Comparison of ENCODE assay signal across 1 cellular context in genomic region chrX:101190736-101191135, GRCh38.
TF ChIP-seq lines count a peak whose summit lies in the region.

No MANE protein-coding gene starts in this region.

TF ChIP-seq in WTC11, 78 proteins besides CTCF, POLR2A, EP300 and RAD21:
- TF ChIP-seq, protein P1, sequence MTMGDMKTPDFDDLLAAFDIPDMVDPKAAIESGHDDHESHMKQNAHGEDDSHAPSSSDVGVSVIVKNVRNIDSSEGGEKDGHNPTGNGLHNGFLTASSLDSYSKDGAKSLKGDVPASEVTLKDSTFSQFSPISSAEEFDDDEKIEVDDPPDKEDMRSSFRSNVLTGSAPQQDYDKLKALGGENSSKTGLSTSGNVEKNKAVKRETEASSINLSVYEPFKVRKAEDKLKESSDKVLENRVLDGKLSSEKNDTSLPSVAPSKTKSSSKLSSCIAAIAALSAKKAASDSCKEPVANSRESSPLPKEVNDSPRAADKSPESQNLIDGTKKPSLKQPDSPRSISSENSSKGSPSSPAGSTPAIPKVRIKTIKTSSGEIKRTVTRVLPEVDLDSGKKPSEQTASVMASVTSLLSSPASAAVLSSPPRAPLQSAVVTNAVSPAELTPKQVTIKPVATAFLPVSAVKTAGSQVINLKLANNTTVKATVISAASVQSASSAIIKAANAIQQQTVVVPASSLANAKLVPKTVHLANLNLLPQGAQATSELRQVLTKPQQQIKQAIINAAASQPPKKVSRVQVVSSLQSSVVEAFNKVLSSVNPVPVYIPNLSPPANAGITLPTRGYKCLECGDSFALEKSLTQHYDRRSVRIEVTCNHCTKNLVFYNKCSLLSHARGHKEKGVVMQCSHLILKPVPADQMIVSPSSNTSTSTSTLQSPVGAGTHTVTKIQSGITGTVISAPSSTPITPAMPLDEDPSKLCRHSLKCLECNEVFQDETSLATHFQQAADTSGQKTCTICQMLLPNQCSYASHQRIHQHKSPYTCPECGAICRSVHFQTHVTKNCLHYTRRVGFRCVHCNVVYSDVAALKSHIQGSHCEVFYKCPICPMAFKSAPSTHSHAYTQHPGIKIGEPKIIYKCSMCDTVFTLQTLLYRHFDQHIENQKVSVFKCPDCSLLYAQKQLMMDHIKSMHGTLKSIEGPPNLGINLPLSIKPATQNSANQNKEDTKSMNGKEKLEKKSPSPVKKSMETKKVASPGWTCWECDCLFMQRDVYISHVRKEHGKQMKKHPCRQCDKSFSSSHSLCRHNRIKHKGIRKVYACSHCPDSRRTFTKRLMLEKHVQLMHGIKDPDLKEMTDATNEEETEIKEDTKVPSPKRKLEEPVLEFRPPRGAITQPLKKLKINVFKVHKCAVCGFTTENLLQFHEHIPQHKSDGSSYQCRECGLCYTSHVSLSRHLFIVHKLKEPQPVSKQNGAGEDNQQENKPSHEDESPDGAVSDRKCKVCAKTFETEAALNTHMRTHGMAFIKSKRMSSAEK (CRISPR knock-in tag; IDR thresholded peaks at IDR 0.05; ENCODE audit: borderline replicate concordance) = no peak
- no peak for TF ChIP-seq ZNF416 (CRISPR knock-in tag; IDR thresholded peaks at IDR 0.05)
- no peak for TF ChIP-seq FOXJ3 (CRISPR knock-in tag; IDR thresholded peaks at IDR 0.05; ENCODE audit: borderline replicate concordance)
- TF ChIP-seq, protein P2, sequence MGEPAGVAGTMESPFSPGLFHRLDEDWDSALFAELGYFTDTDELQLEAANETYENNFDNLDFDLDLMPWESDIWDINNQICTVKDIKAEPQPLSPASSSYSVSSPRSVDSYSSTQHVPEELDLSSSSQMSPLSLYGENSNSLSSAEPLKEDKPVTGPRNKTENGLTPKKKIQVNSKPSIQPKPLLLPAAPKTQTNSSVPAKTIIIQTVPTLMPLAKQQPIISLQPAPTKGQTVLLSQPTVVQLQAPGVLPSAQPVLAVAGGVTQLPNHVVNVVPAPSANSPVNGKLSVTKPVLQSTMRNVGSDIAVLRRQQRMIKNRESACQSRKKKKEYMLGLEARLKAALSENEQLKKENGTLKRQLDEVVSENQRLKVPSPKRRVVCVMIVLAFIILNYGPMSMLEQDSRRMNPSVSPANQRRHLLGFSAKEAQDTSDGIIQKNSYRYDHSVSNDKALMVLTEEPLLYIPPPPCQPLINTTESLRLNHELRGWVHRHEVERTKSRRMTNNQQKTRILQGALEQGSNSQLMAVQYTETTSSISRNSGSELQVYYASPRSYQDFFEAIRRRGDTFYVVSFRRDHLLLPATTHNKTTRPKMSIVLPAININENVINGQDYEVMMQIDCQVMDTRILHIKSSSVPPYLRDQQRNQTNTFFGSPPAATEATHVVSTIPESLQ (CRISPR knock-in tag; IDR thresholded peaks at IDR 0.05) = no peak
- no peak for TF ChIP-seq NFYB (CRISPR knock-in tag; conservative IDR thresholded peaks at IDR 0.05; ENCODE audit: low read depth)
- TF ChIP-seq, protein P3, sequence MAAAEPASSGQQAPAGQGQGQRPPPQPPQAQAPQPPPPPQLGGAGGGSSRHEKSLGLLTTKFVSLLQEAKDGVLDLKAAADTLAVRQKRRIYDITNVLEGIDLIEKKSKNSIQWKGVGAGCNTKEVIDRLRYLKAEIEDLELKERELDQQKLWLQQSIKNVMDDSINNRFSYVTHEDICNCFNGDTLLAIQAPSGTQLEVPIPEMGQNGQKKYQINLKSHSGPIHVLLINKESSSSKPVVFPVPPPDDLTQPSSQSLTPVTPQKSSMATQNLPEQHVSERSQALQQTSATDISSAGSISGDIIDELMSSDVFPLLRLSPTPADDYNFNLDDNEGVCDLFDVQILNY (CRISPR knock-in tag; IDR thresholded peaks at IDR 0.05) = no peak
- TF ChIP-seq ZBTB21 (CRISPR knock-in tag; IDR thresholded peaks at IDR 0.05; ENCODE audit: borderline replicate concordance) = no peak
- no peak for TF ChIP-seq ZNF512 (CRISPR knock-in tag; IDR thresholded peaks at IDR 0.05; ENCODE audit: borderline replicate concordance)
- TF ChIP-seq, protein P4, sequence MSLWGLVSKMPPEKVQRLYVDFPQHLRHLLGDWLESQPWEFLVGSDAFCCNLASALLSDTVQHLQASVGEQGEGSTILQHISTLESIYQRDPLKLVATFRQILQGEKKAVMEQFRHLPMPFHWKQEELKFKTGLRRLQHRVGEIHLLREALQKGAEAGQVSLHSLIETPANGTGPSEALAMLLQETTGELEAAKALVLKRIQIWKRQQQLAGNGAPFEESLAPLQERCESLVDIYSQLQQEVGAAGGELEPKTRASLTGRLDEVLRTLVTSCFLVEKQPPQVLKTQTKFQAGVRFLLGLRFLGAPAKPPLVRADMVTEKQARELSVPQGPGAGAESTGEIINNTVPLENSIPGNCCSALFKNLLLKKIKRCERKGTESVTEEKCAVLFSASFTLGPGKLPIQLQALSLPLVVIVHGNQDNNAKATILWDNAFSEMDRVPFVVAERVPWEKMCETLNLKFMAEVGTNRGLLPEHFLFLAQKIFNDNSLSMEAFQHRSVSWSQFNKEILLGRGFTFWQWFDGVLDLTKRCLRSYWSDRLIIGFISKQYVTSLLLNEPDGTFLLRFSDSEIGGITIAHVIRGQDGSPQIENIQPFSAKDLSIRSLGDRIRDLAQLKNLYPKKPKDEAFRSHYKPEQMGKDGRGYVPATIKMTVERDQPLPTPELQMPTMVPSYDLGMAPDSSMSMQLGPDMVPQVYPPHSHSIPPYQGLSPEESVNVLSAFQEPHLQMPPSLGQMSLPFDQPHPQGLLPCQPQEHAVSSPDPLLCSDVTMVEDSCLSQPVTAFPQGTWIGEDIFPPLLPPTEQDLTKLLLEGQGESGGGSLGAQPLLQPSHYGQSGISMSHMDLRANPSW (CRISPR knock-in tag; conservative IDR thresholded peaks at IDR 0.05; ENCODE audit: low read depth) = no peak
- TF ChIP-seq ETV6 (CRISPR knock-in tag; IDR thresholded peaks at IDR 0.05) = no peak
- TF ChIP-seq AFF4 (CRISPR knock-in tag; IDR thresholded peaks at IDR 0.05; ENCODE audit: borderline replicate concordance) = no peak
- TF ChIP-seq ATF1 (CRISPR knock-in tag; IDR thresholded peaks at IDR 0.05) = no peak
- no peak for TF ChIP-seq MXD4 (CRISPR knock-in tag; IDR thresholded peaks at IDR 0.05; ENCODE audit: borderline replicate concordance)
- no peak for TF ChIP-seq ZNF263 (CRISPR knock-in tag; IDR thresholded peaks at IDR 0.05; ENCODE audit: low read depth)
- no peak for TF ChIP-seq RELA (CRISPR knock-in tag; IDR thresholded peaks at IDR 0.05; ENCODE audit: borderline replicate concordance)
- no peak for TF ChIP-seq HMGXB4 (CRISPR knock-in tag; IDR thresholded peaks at IDR 0.05)
- no peak for TF ChIP-seq ZNF219 (CRISPR knock-in tag; IDR thresholded peaks at IDR 0.05; ENCODE audit: borderline replicate concordance)
- TF ChIP-seq GRHL2 (CRISPR knock-in tag; IDR thresholded peaks at IDR 0.05; ENCODE audit: insufficient replicate concordance, severe bottlenecking) = no peak
- no peak for TF ChIP-seq ELF4 (CRISPR knock-in tag; IDR thresholded peaks at IDR 0.05; ENCODE audit: low read depth)
- no peak for TF ChIP-seq NFE2L1 (CRISPR knock-in tag; IDR thresholded peaks at IDR 0.05)
